In genomic region chr10:26684667-26685264, GRCh38 we compare ENCODE assay signal across 8 cellular contexts. TPM values are rescaled to one million over a fixed set of nuclear protein-coding genes. Genes with fewer than 3 reads are reported as not detected.
DNase-seq lines count a peak whose midpoint lies in the region; ATAC-seq and TF ChIP-seq lines count a peak whose summit lies in the region.
"Not testable (repeated sequence)": the region's sequence is repeated elsewhere in the genome, so short reads cannot be mapped to it uniquely, and the experiment has no call there.

No MANE protein-coding gene starts in this region.

- H3K9me3 ChIP-seq in Karpas-422 (ENCODE audit: low read length); neuronal stem cell (replicated peaks in 1 of 2; ENCODE audit: control insufficient read depth in 2 of 2, insufficient read depth in 1 of 2, low read depth in 1 of 2, low read length in 2 of 2): not testable (repeated sequence)

- H2BK12ac ChIP-seq in neuronal stem cell (ENCODE audit: low read length) = not testable (repeated sequence)

- not testable (repeated sequence) for H3K27me3 ChIP-seq in Karpas-422 (ENCODE audit: low read length); neuronal stem cell (ENCODE audit: control insufficient read depth in 3 of 3, insufficient read depth in 3 of 3, low read depth in 1 of 3, low read length in 3 of 3)

- not testable (repeated sequence) for H3K14ac ChIP-seq in neuronal stem cell (ENCODE audit: low read length)

- not testable (repeated sequence) for H4K20me1 ChIP-seq in Karpas-422 (ENCODE audit: insufficient read depth, low read depth, low read length)

- H3K79me1 ChIP-seq in neuronal stem cell (ENCODE audit: low read depth, low read length) = not testable (repeated sequence)

- H3K4ac ChIP-seq in neuronal stem cell (ENCODE audit: low read length) = not testable (repeated sequence)

- peaks cover 17% of the 10 kb centered on the region for H3K4me1 ChIP-seq in Karpas-422 (ENCODE audit: low read length)
- not testable (repeated sequence) for H3K4me1 ChIP-seq in neuronal stem cell (ENCODE audit: control insufficient read depth in 2 of 2, insufficient read depth in 1 of 2, low read depth in 1 of 2, low read length in 2 of 2)

- H3K4me3 ChIP-seq in Karpas-422 (ENCODE audit: low read length); neuronal stem cell (ENCODE audit: low read length in 2 of 2): not testable (repeated sequence)

- not testable (repeated sequence) for H2BK15ac ChIP-seq in neuronal stem cell (ENCODE audit: low read length)

- peak overlapping the region; percentile 24 for H3K4me2 ChIP-seq in Karpas-422 (ENCODE audit: low read depth, low read length, poor library complexity, severe bottlenecking)
- H3K4me2 ChIP-seq in neuronal stem cell (ENCODE audit: insufficient read depth, low read length, poor library complexity, severe bottlenecking) = not testable (repeated sequence)

- not testable (repeated sequence) for H3K9me2 ChIP-seq in Karpas-422 (replicated peaks; ENCODE audit: insufficient read depth, low read length)

- DNase-seq in AG09319 (ENCODE audit: extremely low read depth, low read depth); neuronal stem cell (ENCODE audit: low spot score): not testable (repeated sequence)
- DNase-seq in Karpas-422 (peak; percentile 87), OCI-M1 (lab: John Stamatoyannopoulos, UW) (peak; percentile 88), amniotic epithelial cell (ENCODE audit: low read depth) (peak; percentile 32), germinal center (ENCODE audit: low spot score) (peak; percentile 25)

- peak; percentile 44 for TF ChIP-seq CTCF in AG09319 (IDR thresholded peaks at IDR 0.05; ENCODE audit: low read depth, low read length)

- H3K23ac ChIP-seq in neuronal stem cell (ENCODE audit: low read depth, low read length, poor library complexity) = not testable (repeated sequence)

- not testable (repeated sequence) for H2BK120ac ChIP-seq in neuronal stem cell (ENCODE audit: low read depth, low read length)

- not testable (repeated sequence) for H3K27ac ChIP-seq in Karpas-422 (ENCODE audit: low read length); neuronal stem cell (replicated peaks; ENCODE audit: low read length)

- not testable (repeated sequence) for H2AFZ ChIP-seq in Karpas-422 (ENCODE audit: low read length)
- H2AFZ ChIP-seq in neuronal stem cell (ENCODE audit: low read length) = peak overlapping the region; percentile 36

- H3K9ac ChIP-seq in Karpas-422 (ENCODE audit: low read length); neuronal stem cell (ENCODE audit: low read depth, low read length, poor library complexity): not testable (repeated sequence)

- H4K91ac ChIP-seq in neuronal stem cell (ENCODE audit: low read depth, low read length, poor library complexity) = not testable (repeated sequence)

- not testable (repeated sequence) for H3K36me3 ChIP-seq in Karpas-422 (ENCODE audit: insufficient read depth, low read length); neuronal stem cell (replicated peaks in 1 of 2; ENCODE audit: control insufficient read depth in 2 of 2, insufficient read depth in 2 of 2, low read length in 2 of 2)

- H3K79me2 ChIP-seq in Karpas-422 (ENCODE audit: low read length) = not testable (repeated sequence)

- WGBS in neuronal stem cell (ENCODE audit: extremely low coverage in 2 of 2, insufficient read length in 2 of 2, insufficient replicate concordance in 1 of 2), 2 donors = no CpG with 5 or more reads among the region's 6 CpGs

- not testable (repeated sequence) for H4K8ac ChIP-seq in neuronal stem cell (ENCODE audit: low read depth, low read length)

- not testable (repeated sequence) for H3K18ac ChIP-seq in neuronal stem cell (ENCODE audit: low read length)

- ATAC-seq in GM18517 (IDR thresholded peaks at IDR 0.05; ENCODE audit: unreplicated experiment) = peak; percentile 95
- peak; percentile 87 for ATAC-seq in HG02588 (IDR thresholded peaks at IDR 0.05; ENCODE audit: unreplicated experiment)

- not testable (repeated sequence) for H2BK5ac ChIP-seq in neuronal stem cell (ENCODE audit: low read length)

- H2AK5ac ChIP-seq in neuronal stem cell (ENCODE audit: low read depth, low read length) = not testable (repeated sequence)

RNA-seq across cellular contexts. Expression of gene PDSS1, which starts 12.7 kb away (rescaled TPM):
- 13.6 TPM in 2 replicates for total RNA-seq in Karpas-422 (2014; rRNA removed; shearing (Covaris generic); ENCODE audit: low replicate concordance)
- 7.0 TPM for polyA plus RNA-seq in neuronal stem cell (2013, experiment 1 of 2)
- polyA plus RNA-seq in neuronal stem cell (2013, experiment 2 of 2) = 7.1 TPM
